8 cellular contexts compared by ENCODE assay signal in genomic region chr4:77819409-77819835, GRCh38. TPM values are rescaled to one million over a fixed set of nuclear protein-coding genes. Genes with fewer than 3 reads are reported as not detected.
DNase-seq lines count a peak whose midpoint lies in the region; FAIRE-seq and TF ChIP-seq lines count a peak whose summit lies in the region.

No MANE protein-coding gene starts in this region.

- peak; percentile 66 for DNase-seq in GM13977 (ENCODE audit: low spot score)
- DNase-seq in RWPE1 (ENCODE audit: low spot score) = peak; percentile 29
- peak; percentile 35 to 40 for DNase-seq in thyroid gland
- no peak for DNase-seq in HTR-8/SVneo (ENCODE audit: insufficient read length, low spot score)
- no peak for DNase-seq in DMS79 treated with DMSO at 0.1 percent for 48 hours (lab: John Stamatoyannopoulos, UW)

- H3K36me3 ChIP-seq in HEK293 (ENCODE audit: control insufficient read depth in 2 of 2, insufficient read depth in 1 of 2, low read length in 2 of 2) (no peaks in the 10 kb centered on the region), ectodermal cell (ENCODE audit: control insufficient read depth, insufficient read depth, low read length) (no peaks in the 10 kb centered on the region), thyroid gland (no peaks in the 10 kb centered on the region)

- intact Hi-C loops in thyroid gland (cut with DNase I) = no loop called here

- no peak for FAIRE-seq in HTR-8/SVneo (lab: Jason Lieb, UNC)

- TF ChIP-seq POLR2A in thyroid gland (IDR thresholded peaks at IDR 0.05) = peak in 1 of 2 donors; percentile 40

- H3K27ac ChIP-seq in HEK293 (ENCODE audit: extremely low read depth, low read depth, low read length) = peak overlapping the region; percentile 92
- peak overlapping the region; percentile 95 for H3K27ac ChIP-seq in RWPE1
- no peak overlapping the region for H3K27ac ChIP-seq in ectodermal cell (ENCODE audit: insufficient read depth, low read depth, low read length, poor library complexity, severe bottlenecking)
- peak overlapping the region; percentile 98 to 99 (median 98) for H3K27ac ChIP-seq in thyroid gland

- H3K4me3 ChIP-seq in HEK293 (ENCODE audit: low read depth, low read length) = peak overlapping the region; percentile 80
- peak overlapping the region; percentile 71 for H3K4me3 ChIP-seq in ectodermal cell (ENCODE audit: insufficient read depth, low read depth, low read length)
- H3K4me3 ChIP-seq in mononuclear cell (ENCODE audit: low read length) = peak overlapping the region; percentile 96
- peak overlapping the region; percentile 87 to 96 (median 88) for H3K4me3 ChIP-seq in thyroid gland (replicated peaks in 1 of 3)

- 0% methylated on average over 66 of the region's 66 CpGs for WGBS in ectodermal cell, 2 experiments
- 0 to 2% methylated on average over 7 to 15 of the region's 66 CpGs for WGBS in thyroid gland, 2 donors

- H3K4me1 ChIP-seq in HEK293 (ENCODE audit: control insufficient read depth, insufficient read depth, low read length) (0 out of 2 replicates have a peak, but pooled peaks cover 3% of the 10 kb centered on the region), ectodermal cell (ENCODE audit: control insufficient read depth, insufficient read depth, low read length) (peaks cover 5% of the 10 kb centered on the region), mononuclear cell (ENCODE audit: insufficient read depth, low read length) (peaks cover 45% of the 10 kb centered on the region), thyroid gland (peaks cover 0 to 24% of the 10 kb centered on the region in 2 donors)

- H3K27me3 ChIP-seq in ectodermal cell (ENCODE audit: control insufficient read depth, insufficient read depth, low read length, poor library complexity, severe bottlenecking) (peaks cover 26% of the 10 kb centered on the region), mononuclear cell (ENCODE audit: insufficient read depth, low read length) (no peaks in the 10 kb centered on the region), thyroid gland (no peaks in the 10 kb centered on the region)

- in situ Hi-C loops in GM13977 (cut with MboI; ENCODE audit: low pct_unique_long_range_greater_than_20kb, low sequenced_read_pairs, unreplicated experiment) = no loop called here

- POLR2A ChIA-PET in HEK293 (lab: Yijun Ruan, JAX) (interaction anchor here (0.5 to 1.4 kb wide), 5 partner anchors 10 to 58 kb away, joined by 3 to 14 read pairs (median 4); partner anchors contain the start of gene MRPL1), RWPE1 (lab: Yijun Ruan, JAX; ENCODE audit: low non-redundant PET) (interaction anchor here (0.6 to 1.9 kb wide), 3 partner anchors 14 to 281 kb away, joined by 3 to 8 read pairs (median 5); partner anchors contain the start of gene MRPL1)

- H3K9me3 ChIP-seq in HEK293 (ENCODE audit: control insufficient read depth, insufficient read depth, low read depth, low read length) (no peaks in the 10 kb centered on the region), ectodermal cell (ENCODE audit: control insufficient read depth, low read length) (no peaks in the 10 kb centered on the region), mononuclear cell (ENCODE audit: low read depth, low read length) (no peaks in the 10 kb centered on the region), thyroid gland (no peaks in the 10 kb centered on the region)

- CTCF ChIA-PET in HEK293 (lab: Yijun Ruan, JAX) = no interaction called here
- CTCF ChIA-PET in RWPE1 (lab: Yijun Ruan, JAX) = interaction anchor here (0.8 to 1.4 kb wide), 2 partner anchors 43 to 1136 kb away, joined by 3 to 6 read pairs; partner anchors contain the start of gene MRPL1

- no peak for TF ChIP-seq CTCF in GM13977 (IDR thresholded peaks at IDR 0.05; ENCODE audit: extremely low read depth, insufficient read depth, missing control alignments)
- no peak for TF ChIP-seq CTCF in HEK293 (tag by site-specific recombination; IDR thresholded peaks at IDR 0.05)
- TF ChIP-seq CTCF in RWPE1 (conservative IDR thresholded peaks at IDR 0.05; ENCODE audit: low read depth) = no peak
- TF ChIP-seq CTCF in thyroid gland (IDR thresholded peaks at IDR 0.05) = no peak

TF ChIP-seq in HEK293, 187 proteins besides CTCF, POLR2A, EP300 and RAD21:
- no peak for TF ChIP-seq ZFP69B (tag by site-specific recombination; IDR thresholded peaks at IDR 0.05)
- TF ChIP-seq ZNF350 (tag by site-specific recombination; IDR thresholded peaks at IDR 0.05) = no peak
- no peak for TF ChIP-seq ZNF248 (tag by site-specific recombination; IDR thresholded peaks at IDR 0.05)
- TF ChIP-seq ZNF274 (IDR thresholded peaks at IDR 0.05; ENCODE audit: low read length) = no peak
- TF ChIP-seq ZNF274 (tag by site-specific recombination; IDR thresholded peaks at IDR 0.05; ENCODE audit: borderline replicate concordance) = no peak
- no peak for TF ChIP-seq ZNF394 (tag by site-specific recombination; IDR thresholded peaks at IDR 0.05; ENCODE audit: borderline replicate concordance)
- no peak for TF ChIP-seq ZNF585B (tag by site-specific recombination; IDR thresholded peaks at IDR 0.05)
- no peak for TF ChIP-seq ZNF391 (tag by site-specific recombination; IDR thresholded peaks at IDR 0.05; ENCODE audit: borderline replicate concordance, low read depth)
- TF ChIP-seq ZNF202 (tag by site-specific recombination; IDR thresholded peaks at IDR 0.05; ENCODE audit: borderline replicate concordance) = no peak
- no peak for TF ChIP-seq ZSCAN30 (tag by site-specific recombination; IDR thresholded peaks at IDR 0.05)
- TF ChIP-seq ZNF529 (tag by site-specific recombination; IDR thresholded peaks at IDR 0.05; ENCODE audit: insufficient replicate concordance) = no peak
- no peak for TF ChIP-seq ZBTB7A (tag by site-specific recombination; IDR thresholded peaks at IDR 0.05; ENCODE audit: low read depth)
- no peak for TF ChIP-seq ZFHX2 (tag by site-specific recombination; conservative IDR thresholded peaks at IDR 0.05)
- no peak for TF ChIP-seq ZNF707 (tag by site-specific recombination; IDR thresholded peaks at IDR 0.05)
- TF ChIP-seq, protein P1, sequence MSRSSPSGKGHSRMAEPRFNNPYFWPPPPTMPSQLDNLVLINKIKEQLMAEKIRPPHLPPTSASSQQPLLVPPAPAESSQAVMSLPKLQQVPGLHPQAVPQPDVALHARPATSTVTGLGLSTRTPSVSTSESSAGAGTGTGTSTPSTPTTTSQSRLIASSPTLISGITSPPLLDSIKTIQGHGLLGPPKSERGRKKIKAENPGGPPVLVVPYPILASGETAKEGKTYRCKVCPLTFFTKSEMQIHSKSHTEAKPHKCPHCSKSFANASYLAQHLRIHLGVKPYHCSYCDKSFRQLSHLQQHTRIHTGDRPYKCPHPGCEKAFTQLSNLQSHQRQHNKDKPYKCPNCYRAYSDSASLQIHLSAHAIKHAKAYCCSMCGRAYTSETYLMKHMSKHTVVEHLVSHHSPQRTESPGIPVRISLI (tag by site-specific recombination; IDR thresholded peaks at IDR 0.05) = no peak

RNA-seq across cellular contexts. Expression of gene CNOT6L, which starts 0.3 kb away (rescaled TPM):
- 4.4 TPM for polyA plus RNA-seq in ectodermal cell (2013, experiment 1 of 4)
- polyA plus RNA-seq in ectodermal cell (2013, experiment 2 of 4) = 3.4 TPM
- polyA plus RNA-seq in ectodermal cell (2013, experiment 3 of 4) = 4.2 TPM
- 4.1 TPM for polyA plus RNA-seq in ectodermal cell (2013, experiment 4 of 4)
- total RNA-seq in mononuclear cell (207 TPM), thyroid gland (10 to 100 TPM; 22.5 to 44.2 (median 35.5) TPM)

RNA-seq across cellular contexts. Expression of gene MRPL1, which starts 43.2 kb away (rescaled TPM):
- polyA plus RNA-seq in ectodermal cell (2013, experiment 1 of 4) = 31.2 TPM
- 44.5 TPM for polyA plus RNA-seq in ectodermal cell (2013, experiment 2 of 4)
- polyA plus RNA-seq in ectodermal cell (2013, experiment 3 of 4) = 31.9 TPM
- 31.9 TPM for polyA plus RNA-seq in ectodermal cell (2013, experiment 4 of 4)
- total RNA-seq in mononuclear cell (15.5 TPM), thyroid gland (10 to 100 TPM; 12.1 to 25.9 (median 19.0) TPM)

Comparison
In these comparisons a context has a peak if more than half of its experiments do, and no peak if none do; other contexts are left out.
1. DNase-seq: peak in GM13977 (single experiment), RWPE1 (single experiment) and thyroid gland (2 of 2); none in HTR-8/SVneo (single experiment) and DMS79 treated with DMSO at 0.1 percent for 48 hours (single experiment).
2. Peak in every context shown above with its lines, with median percentiles within 50 percentile points of each other: H3K4me3 ChIP-seq.